Comparison of ENCODE assay signal across 17 cellular contexts in genomic region chr7:141480953-141481352, GRCh38.
DNase-seq lines count a peak whose midpoint lies in the region; ATAC-seq and TF ChIP-seq lines count a peak whose summit lies in the region.
"Had no signal": no experiment of that assay in that cellular context is flagged by ENCODE, and none has a peak within 500 bp of the region (broad histone marks: within the 10 kb centered on the region; RNA-seq: fewer than 3 reads in every experiment).

No MANE protein-coding gene starts in this region.

- H3K79me2 ChIP-seq in neural progenitor cell (ENCODE audit: low read depth) = no peaks in the 10 kb centered on the region

- H3K27ac ChIP-seq in heart left ventricle = no peak overlapping the region
- no peak overlapping the region for H3K27ac ChIP-seq in neural progenitor cell
- H3K27ac ChIP-seq in brain microvascular endothelial cell = no peak overlapping the region
- H3K27ac ChIP-seq: A549 had no signal

- H3K9ac ChIP-seq in neural progenitor cell = no peak overlapping the region

- TF ChIP-seq POLR2A in heart left ventricle (IDR thresholded peaks at IDR 0.05) = no peak

- H3K4me3 ChIP-seq in heart left ventricle = no peak overlapping the region
- no peak overlapping the region for H3K4me3 ChIP-seq in neural progenitor cell
- no peak overlapping the region for H3K4me3 ChIP-seq in brain microvascular endothelial cell (ENCODE audit: low read depth, low read length)
- H3K4me3 ChIP-seq: A549, HAP-1 had no signal

- in situ Hi-C loops in brain microvascular endothelial cell (cut with HindIII; ENCODE audit: low pct_ligation_motif_present, low sequenced_read_pairs) = no loop called here

- no peaks in the 10 kb centered on the region for H4K20me1 ChIP-seq in neural progenitor cell (ENCODE audit: low read depth)

- H3K27me3 Mint-ChIP-seq in neural progenitor cell (ENCODE audit: insufficient read depth, low read depth) = peaks cover 2% of the 10 kb centered on the region

- no peaks in the 10 kb centered on the region for H3K27me3 ChIP-seq in heart left ventricle
- H3K27me3 ChIP-seq in neural progenitor cell = no peaks in the 10 kb centered on the region
- H3K27me3 ChIP-seq in brain microvascular endothelial cell (replicated peaks) = no peaks in the 10 kb centered on the region

- WGBS in heart left ventricle, 4 donors = 78 to 86% (median 80%) methylated on average over 9 of the region's 9 CpGs

- peaks cover 0 to 24% (median 5%) of the 10 kb centered on the region in 12 donors for H3K4me1 ChIP-seq in heart left ventricle
- no peaks in the 10 kb centered on the region for H3K4me1 ChIP-seq in neural progenitor cell
- H3K4me1 ChIP-seq: A549, HAP-1 had no signal

- peak; percentile 63 for DNase-seq in cardiac septum (ENCODE audit: low spot score)
- no peak for DNase-seq in heart left ventricle
- DNase-seq in M059J (ENCODE audit: low read depth) = peak; percentile 8
- DNase-seq in RPMI7951 (ENCODE audit: low read depth) = peak; percentile 9
- DNase-seq in neural progenitor cell (ENCODE audit: low spot score) = no peak
- DNase-seq in SIG-M5 (lab: John Stamatoyannopoulos, UW) = no peak
- DNase-seq in brain microvascular endothelial cell = no peak
- DNase-seq: CD8-positive, alpha-beta T cell; COR-L47; DMS153; DMS79 treated with DMSO at 0.1 percent for 48 hours; EL; GDM1; GOT3 had no signal

- no peak overlapping the region for H2AFZ ChIP-seq in neural progenitor cell (replicated peaks)

- H3K36me3 ChIP-seq in heart left ventricle = no peaks in the 10 kb centered on the region
- H3K36me3 ChIP-seq in neural progenitor cell = no peaks in the 10 kb centered on the region
- no peaks in the 10 kb centered on the region for H3K36me3 ChIP-seq in brain microvascular endothelial cell (replicated peaks)
- H3K36me3 ChIP-seq: HAP-1 had no signal

- peaks cover 3% of the 10 kb centered on the region for H3K4me1 Mint-ChIP-seq in neural progenitor cell
- H3K4me1 Mint-ChIP-seq: CD14-positive monocyte had no signal

- H3K4me3 Mint-ChIP-seq in neural progenitor cell = no peak overlapping the region
- H3K4me3 Mint-ChIP-seq: CD14-positive monocyte; CD8-positive, alpha-beta T cell had no signal

- intact Hi-C loops in cardiac septum (cut with DNase I) (no loop called here), heart left ventricle (cut with DNase I) (no loop called here)

- H3K4me2 ChIP-seq in neural progenitor cell = no peak overlapping the region
- H3K4me2 ChIP-seq: A549 had no signal

- no peak for TF ChIP-seq CTCF in heart left ventricle (IDR thresholded peaks at IDR 0.05)
- no peak for TF ChIP-seq CTCF in neural progenitor cell (IDR thresholded peaks at IDR 0.05)
- no peak for TF ChIP-seq CTCF in brain microvascular endothelial cell (IDR thresholded peaks at IDR 0.05; ENCODE audit: low read depth, low read length, missing control alignments)

- no peaks in the 10 kb centered on the region for H3K36me3 Mint-ChIP-seq in neural progenitor cell
- H3K36me3 Mint-ChIP-seq: CD14-positive monocyte; CD8-positive, alpha-beta T cell had no signal

- no peaks in the 10 kb centered on the region for H3K9me3 ChIP-seq in heart left ventricle
- H3K9me3 ChIP-seq in neural progenitor cell (ENCODE audit: low read depth) = no peaks in the 10 kb centered on the region
- H3K9me3 ChIP-seq: HAP-1 had no signal

- no peaks in the 10 kb centered on the region for H3F3A ChIP-seq in neural progenitor cell (ENCODE audit: low read depth)

- no peaks in the 10 kb centered on the region for H3K9me3 Mint-ChIP-seq in neural progenitor cell
- H3K9me3 Mint-ChIP-seq: CD8-positive, alpha-beta T cell had no signal

- peak overlapping the region; percentile 26 for H3K27ac Mint-ChIP-seq in neural progenitor cell
- H3K27ac Mint-ChIP-seq: CD14-positive monocyte; CD8-positive, alpha-beta T cell had no signal

- no peak for ATAC-seq in heart left ventricle
- ATAC-seq: A549; CD8-positive, alpha-beta T cell had no signal

Comparison
In these comparisons a context has a peak if more than half of its experiments do, and no peak if none do; other contexts are left out.
1. DNase-seq: peak in cardiac septum (single experiment), M059J (single experiment) and RPMI7951 (single experiment); none in heart left ventricle (0 of 5), neural progenitor cell (single experiment), SIG-M5 (single experiment) and brain microvascular endothelial cell (single experiment).